Comparison of ENCODE assay signal across 10 cellular contexts in genomic region chr11:18618341-18619025, GRCh38. TPM values are rescaled to one million over a fixed set of nuclear protein-coding genes. Genes with fewer than 3 reads are reported as not detected.
DNase-seq lines count a peak whose midpoint lies in the region; ATAC-seq, FAIRE-seq and TF ChIP-seq lines count a peak whose summit lies in the region.
"Had no signal": no experiment of that assay in that cellular context is flagged by ENCODE, and none has a peak within 500 bp of the region (broad histone marks: within the 10 kb centered on the region; RNA-seq: fewer than 3 reads in every experiment).

No MANE protein-coding gene starts in this region.

- H3K27ac ChIP-seq in SK-N-SH (ENCODE audit: low read depth in 2 of 2, low read length in 1 of 2) (peak overlapping the region in 1 of 2 experiments; percentile 84; a peak in 3 of 4 replicates), endothelial cell of umbilical vein (ENCODE audit: insufficient read depth, low read depth, low read length) (no peak overlapping the region)
- H3K27ac ChIP-seq: thyroid gland had no signal

- no peaks in the 10 kb centered on the region for H3K9me1 ChIP-seq in endothelial cell of umbilical vein (replicated peaks; ENCODE audit: control insufficient read depth, extremely low read depth, insufficient read depth, low read length)

- H3K4me1 ChIP-seq in SK-N-SH (ENCODE audit: control insufficient read depth in 1 of 2, insufficient read depth in 2 of 2, low read depth in 1 of 2, low read length in 1 of 2) = no peaks in the 10 kb centered on the region
- H3K4me1 ChIP-seq in endothelial cell of umbilical vein (ENCODE audit: control insufficient read depth, extremely low read depth, insufficient read depth, low read length) = peaks cover 5% of the 10 kb centered on the region

- FAIRE-seq in endothelial cell of umbilical vein (lab: Jason Lieb, UNC) = peak; percentile 12

- H3K9me2 ChIP-seq in SK-N-SH = no peaks in the 10 kb centered on the region

- CTCF ChIA-PET in SK-N-SH (lab: Yijun Ruan, JAX) (interaction anchor here (0.6 to 1.3 kb wide), 4 partner anchors 15 to 375 kb away, joined by 3 to 5 read pairs (median 3); no protein-coding TSS in a partner anchor), endothelial cell of umbilical vein (lab: Charles Lee) (interaction anchor here (0.9 to 1.8 kb wide), 9 partner anchors 9 to 375 kb away, joined by 3 to 7 read pairs (median 4); partner anchors contain the start of gene SPTY2D1)

- H3K4me3 ChIP-seq in SK-N-SH (ENCODE audit: low read depth in 2 of 2, low read length in 1 of 2) = peak overlapping the region in 1 of 2 experiments; percentile 31; a peak in 2 of 4 replicates
- no peak overlapping the region for H3K4me3 ChIP-seq in endothelial cell of umbilical vein (replicated peaks in 1 of 3; ENCODE audit: insufficient read depth in 1 of 3, low read depth in 1 of 3, low read length in 3 of 3)
- H3K4me3 ChIP-seq: thyroid gland had no signal

- WGBS in SK-N-SH (ENCODE audit: low lambda C conversion rate) = 19% methylated on average over 5 of the region's 5 CpGs

- no peak for TF ChIP-seq EP300 in SK-N-SH (IDR thresholded peaks at IDR 0.05; ENCODE audit: borderline replicate concordance in 1 of 2, low read depth in 1 of 2, low read length in 1 of 2)

- H3K27me3 ChIP-seq in SK-N-SH (ENCODE audit: insufficient read depth) (no peaks in the 10 kb centered on the region), endothelial cell of umbilical vein (ENCODE audit: control insufficient read depth in 2 of 2, insufficient read depth in 2 of 2, low read length in 2 of 2) (no peaks in the 10 kb centered on the region)
- H3K27me3 ChIP-seq: thyroid gland had no signal

- H3K9ac ChIP-seq in SK-N-SH (peak overlapping the region; percentile 60; the same call in 1 of the 2 replicates), endothelial cell of umbilical vein (replicated peaks; ENCODE audit: extremely low read depth, insufficient read depth, low read length) (no peak overlapping the region)

- H2AFZ ChIP-seq in SK-N-SH (ENCODE audit: low read depth) (peak overlapping the region; percentile 42; the same call in 1 of the 2 replicates), endothelial cell of umbilical vein (ENCODE audit: low read depth, low read length) (no peak overlapping the region)

- peaks cover 25% of the 10 kb centered on the region in 2 experiments for H3K36me3 ChIP-seq in SK-N-SH (replicated peaks in 1 of 2; ENCODE audit: control insufficient read depth in 1 of 2, insufficient read depth in 2 of 2, low read length in 1 of 2)
- H3K36me3 ChIP-seq in endothelial cell of umbilical vein (ENCODE audit: control insufficient read depth in 2 of 2, extremely low read depth in 1 of 2, insufficient read depth in 2 of 2, low read length in 2 of 2) = peaks cover 10 to 17% of the 10 kb centered on the region in 2 experiments

- peaks cover 96% of the 10 kb centered on the region for H3K79me2 ChIP-seq in SK-N-SH (ENCODE audit: insufficient read depth)
- H3K79me2 ChIP-seq in endothelial cell of umbilical vein (ENCODE audit: control insufficient read depth, insufficient read depth, low read length) = peaks cover 55% of the 10 kb centered on the region

- TF ChIP-seq RAD21 in SK-N-SH (IDR thresholded peaks at IDR 0.05; ENCODE audit: low read length) = no peak

- peaks cover 10% of the 10 kb centered on the region for H3F3A ChIP-seq in SK-N-SH (replicated peaks; ENCODE audit: insufficient read depth)

- peaks cover 54 to 58% of the 10 kb centered on the region in 2 donors for H3K4me1 Mint-ChIP-seq in natural killer cell treated with Interleukin-12 subunit alpha and Interleukin-12 subunit beta and Interleukin-15 and Interleukin-18, amount 100 ng/mL, for 72 hours (ENCODE audit: low read depth in 2 of 2)

- H3K9me3 Mint-ChIP-seq in natural killer cell treated with Interleukin-12 subunit alpha and Interleukin-12 subunit beta and Interleukin-15 and Interleukin-18, amount 100 ng/mL, for 72 hours = no peaks in the 10 kb centered on the region

- POLR2A ChIA-PET in SK-N-SH (lab: Yijun Ruan, JAX) (no interaction called here), endothelial cell of umbilical vein (lab: Charles Lee) (no interaction called here)

- BruUV-seq in endothelial cell of umbilical vein (replicated peaks; lab: Mats Ljungman, UMichigan) = no TSS peak

- no peak for TF ChIP-seq CTCF in SK-N-SH (IDR thresholded peaks at IDR 0.05)
- TF ChIP-seq CTCF in endothelial cell of umbilical vein (IDR thresholded peaks at IDR 0.05; ENCODE audit: extremely low read depth in 1 of 2, insufficient read depth in 1 of 2, low read depth in 1 of 2, low read length in 2 of 2) = no peak

- H3K36me3 Mint-ChIP-seq in natural killer cell treated with Interleukin-12 subunit alpha and Interleukin-12 subunit beta and Interleukin-15 and Interleukin-18, amount 100 ng/mL, for 72 hours = peaks cover 18% of the 10 kb centered on the region

- peak; percentile 25 for DNase-seq in EH (ENCODE audit: low read depth)
- DNase-seq in SK-N-SH = no peak
- peak; percentile 34 for DNase-seq in endothelial cell of umbilical vein (ENCODE audit: low read depth, low spot score)
- DNase-seq in natural killer cell treated with Interleukin-12 subunit alpha and Interleukin-12 subunit beta and Interleukin-15 and Interleukin-18, amount 100 ng/mL, for 72 hours (ENCODE audit: low spot score) = no peak
- DNase-seq in GM19238 (ENCODE audit: insufficient read length, low spot score) = no peak
- no peak for DNase-seq in SKM-1 treated with dmso at 0.1 percent for 144 hours (lab: John Stamatoyannopoulos, UW; ENCODE audit: unreplicated experiment)
- DNase-seq: DMS153, thyroid gland had no signal

- H3K27me3 Mint-ChIP-seq in natural killer cell treated with Interleukin-12 subunit alpha and Interleukin-12 subunit beta and Interleukin-15 and Interleukin-18, amount 100 ng/mL, for 72 hours = no peaks in the 10 kb centered on the region

- intact Hi-C loops in endothelial cell of umbilical vein (cut with micrococcal nuclease) = no loop called here

- H3K4me3 Mint-ChIP-seq in natural killer cell treated with Interleukin-12 subunit alpha and Interleukin-12 subunit beta and Interleukin-15 and Interleukin-18, amount 100 ng/mL, for 72 hours = peak overlapping the region; percentile 74

- no peak for ATAC-seq in natural killer cell treated with Interleukin-12 subunit alpha and Interleukin-12 subunit beta and Interleukin-15 and Interleukin-18, amount 100 ng/mL, for 72 hours
- no peak for ATAC-seq in GM19324 (IDR thresholded peaks at IDR 0.05; ENCODE audit: low FRiP score, unreplicated experiment)
- no peak for ATAC-seq in HG03521 (IDR thresholded peaks at IDR 0.05; ENCODE audit: unreplicated experiment)

- dilution Hi-C loops in endothelial cell of umbilical vein (cut with MboI; ENCODE audit: extremely low pct_ligation_motif_present, low sequenced_read_pairs) = no loop called here

- peak overlapping the region; percentile 74 to 90 for H3K27ac Mint-ChIP-seq in natural killer cell treated with Interleukin-12 subunit alpha and Interleukin-12 subunit beta and Interleukin-15 and Interleukin-18, amount 100 ng/mL, for 72 hours

- H4K20me1 ChIP-seq in SK-N-SH (ENCODE audit: insufficient read depth) (peaks cover 23% of the 10 kb centered on the region; the same call in 1 of the 2 replicates), endothelial cell of umbilical vein (replicated peaks; ENCODE audit: control insufficient read depth, extremely low read depth, insufficient read depth, low read length) (peaks cover 3% of the 10 kb centered on the region)

- H3K4me2 ChIP-seq in SK-N-SH (peak overlapping the region; percentile 66), endothelial cell of umbilical vein (ENCODE audit: insufficient read depth, low read length) (peak overlapping the region; percentile 4)

- no peak for TF ChIP-seq POLR2A in endothelial cell of umbilical vein (IDR thresholded peaks at IDR 0.05; ENCODE audit: low read depth, low read length)

- H3K9me3 ChIP-seq in SK-N-SH (no peaks in the 10 kb centered on the region), endothelial cell of umbilical vein (replicated peaks; ENCODE audit: control insufficient read depth, insufficient read depth, low read length) (no peaks in the 10 kb centered on the region)
- H3K9me3 ChIP-seq: thyroid gland had no signal

RNA-seq across cellular contexts. Expression of gene SPTY2D1, which starts 15.7 kb away (rescaled TPM):
- 5.3 and 8.6 TPM in 2 replicates for polyA plus RNA-seq in SK-N-SH (2012; rRNA removed)
- polyA plus RNA-seq in SK-N-SH (2012; cell fraction: cytosol; rRNA removed) = 7.3 and 7.4 TPM in 2 replicates
- 2.6 and 5.3 TPM in 2 replicates for polyA plus RNA-seq in SK-N-SH (2012; cell fraction: nucleus; rRNA removed)
- total RNA-seq in endothelial cell of umbilical vein = 13.7 and 18.7 TPM in 2 replicates
- polyA plus RNA-seq in endothelial cell of umbilical vein = 5.5 and 5.8 TPM in 2 replicates
- polyA plus RNA-seq in endothelial cell of umbilical vein (2011; cell fraction: cytosol; rRNA removed) = 6.0 and 6.3 TPM in 2 replicates
- polyA plus RNA-seq in endothelial cell of umbilical vein (2011; cell fraction: nucleus; rRNA removed) = 4.6 and 6.5 TPM in 2 replicates
- 13.1 and 16.2 TPM in 2 replicates for polyA plus RNA-seq in endothelial cell of umbilical vein (2012)
- polyA minus RNA-seq in endothelial cell of umbilical vein = 11.6 and 12.4 TPM in 2 replicates
- polyA minus RNA-seq in endothelial cell of umbilical vein (2011; cell fraction: cytosol; rRNA and poly(A)+ RNA removed) = 15.3 TPM
- polyA minus RNA-seq in endothelial cell of umbilical vein (2011; cell fraction: nucleus; rRNA and poly(A)+ RNA removed) = 5.9 and 8.4 TPM in 2 replicates
- 10 to 100 TPM; 28.8 to 33.4 TPM for total RNA-seq in natural killer cell treated with Interleukin-12 subunit alpha and Interleukin-12 subunit beta and Interleukin-15 and Interleukin-18, amount 100 ng/mL, for 72 hours

RNA-seq across cellular contexts. Expression of gene MISFA, which starts 18.9 kb away (rescaled TPM):
- polyA plus RNA-seq in SK-N-SH (2012; rRNA removed) = 2.3 and 2.4 TPM in 2 replicates
- 3.7 and 3.8 TPM in 2 replicates for polyA plus RNA-seq in SK-N-SH (2012; cell fraction: cytosol; rRNA removed)
- polyA plus RNA-seq in SK-N-SH (2012; cell fraction: nucleus; rRNA removed) = 1.3 and 1.5 TPM in 2 replicates
- total RNA-seq in endothelial cell of umbilical vein = 2.8 and 3.6 TPM in 2 replicates
- 0.75 and 1.4 TPM in 2 replicates for polyA plus RNA-seq in endothelial cell of umbilical vein
- polyA plus RNA-seq in endothelial cell of umbilical vein (2011; cell fraction: cytosol; rRNA removed) = 1.4 and 1.8 TPM in 2 replicates
- polyA plus RNA-seq in endothelial cell of umbilical vein (2011; cell fraction: nucleus; rRNA removed) = 0.54 and 1.1 TPM in 2 replicates
- polyA plus RNA-seq in endothelial cell of umbilical vein (2012) = 0.88 and 3.4 TPM in 2 replicates
- not detected in 2 replicates for polyA minus RNA-seq in endothelial cell of umbilical vein
- not detected for polyA minus RNA-seq in endothelial cell of umbilical vein (2011; cell fraction: cytosol; rRNA and poly(A)+ RNA removed)
- 1.6 TPM in 2 replicates for polyA minus RNA-seq in endothelial cell of umbilical vein (2011; cell fraction: nucleus; rRNA and poly(A)+ RNA removed)
- 1 to 10 TPM; 3.2 to 3.3 TPM for total RNA-seq in natural killer cell treated with Interleukin-12 subunit alpha and Interleukin-12 subunit beta and Interleukin-15 and Interleukin-18, amount 100 ng/mL, for 72 hours

RNA-seq across cellular contexts. Expression of gene UEVLD, which starts 29.9 kb away (rescaled TPM):
- polyA plus RNA-seq in SK-N-SH (2012; rRNA removed) (8.9 and 13.5 TPM in 2 replicates), endothelial cell of umbilical vein (8.0 and 9.2 TPM in 2 replicates)
- 15.1 and 15.4 TPM in 2 replicates for polyA plus RNA-seq in SK-N-SH (2012; cell fraction: cytosol; rRNA removed)
- 4.9 and 9.9 TPM in 2 replicates for polyA plus RNA-seq in SK-N-SH (2012; cell fraction: nucleus; rRNA removed)
- total RNA-seq in endothelial cell of umbilical vein = 19.1 and 22.5 TPM in 2 replicates
- 9.5 and 12.1 TPM in 2 replicates for polyA plus RNA-seq in endothelial cell of umbilical vein (2011; cell fraction: cytosol; rRNA removed)
- polyA plus RNA-seq in endothelial cell of umbilical vein (2011; cell fraction: nucleus; rRNA removed) = 11.5 and 13.9 TPM in 2 replicates
- 17.0 and 21.0 TPM in 2 replicates for polyA plus RNA-seq in endothelial cell of umbilical vein (2012)
- polyA minus RNA-seq in endothelial cell of umbilical vein = 15.7 and 19.2 TPM in 2 replicates
- 11.8 TPM for polyA minus RNA-seq in endothelial cell of umbilical vein (2011; cell fraction: cytosol; rRNA and poly(A)+ RNA removed)
- polyA minus RNA-seq in endothelial cell of umbilical vein (2011; cell fraction: nucleus; rRNA and poly(A)+ RNA removed) = 7.3 and 12.1 TPM in 2 replicates
- total RNA-seq in natural killer cell treated with Interleukin-12 subunit alpha and Interleukin-12 subunit beta and Interleukin-15 and Interleukin-18, amount 100 ng/mL, for 72 hours = 10 to 100 TPM; 18.8 to 38.8 TPM

Comparison
In these comparisons a context has a peak if more than half of its experiments do, and no peak if none do; other contexts are left out.
1. DNase-seq: peak in EH (single experiment) and endothelial cell of umbilical vein (single experiment); none in SK-N-SH (single experiment), natural killer cell treated with Interleukin-12 subunit alpha and Interleukin-12 subunit beta and Interleukin-15 and Interleukin-18, amount 100 ng/mL, for 72 hours (single experiment), GM19238 (single experiment) and SKM-1 treated with dmso at 0.1 percent for 144 hours (single experiment).